18 cellular contexts compared by ENCODE assay signal in the genomic region with DNA sequence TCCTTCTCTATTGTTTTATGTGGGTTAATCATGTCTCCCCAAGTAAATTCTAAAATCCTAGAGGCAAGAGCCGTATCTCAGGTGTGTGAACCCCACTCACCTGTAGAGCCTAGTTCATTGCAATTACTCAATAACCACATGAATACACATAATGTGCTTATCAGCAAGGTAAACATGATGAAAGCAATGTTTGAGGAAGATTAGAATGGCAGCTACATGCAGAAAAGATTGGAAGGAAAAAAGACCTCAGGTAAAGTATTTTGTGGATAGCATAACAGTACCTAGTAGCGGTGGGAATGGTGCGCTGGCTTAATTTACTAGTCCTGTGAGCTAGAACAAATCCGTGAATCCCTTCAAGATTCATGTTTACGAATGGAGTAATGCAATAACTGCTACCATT. TPM values are rescaled to one million over a fixed set of nuclear protein-coding genes. Genes with fewer than 3 reads are reported as not detected.
DNase-seq lines count a peak whose midpoint lies in the region; ATAC-seq, FAIRE-seq and TF ChIP-seq lines count a peak whose summit lies in the region.
"Had no signal": no experiment of that assay in that cellular context is flagged by ENCODE, and none has a peak within 500 bp of the region (broad histone marks: within the 10 kb centered on the region; RNA-seq: fewer than 3 reads in every experiment).

No MANE protein-coding gene starts in this region.

- POLR2A ChIA-PET in HEK293 (lab: Yijun Ruan, JAX) = no interaction called here
- POLR2A ChIA-PET in K562 (lab: Yijun Ruan, JAX) = interaction anchor here (1.5 kb wide), 1 partner anchor 62 kb away, joined by 3 read pairs; a partner anchor contains a TSS

- no peak overlapping the region for H3K4me3 Mint-ChIP-seq in type B pancreatic cell
- H3K4me3 Mint-ChIP-seq in stimulated activated memory B cell treated with anti-CD40 and anti-IgM and Interleukin-4, amounts not matched to agents 10 μg/mL and 1 μg/mL and 100 μg/mL, for 72 hours = no peak overlapping the region

- CTCF ChIA-PET in HEK293 (lab: Yijun Ruan, JAX) (interaction anchor here (1.1 to 2.2 kb wide), 2 partner anchors 15 to 44 kb away, joined by 3 to 7 read pairs; no protein-coding TSS in a partner anchor), K562 (lab: Yijun Ruan, JAX; ENCODE audit: low intra/inter-chr PET ratio) (no interaction called here)

- peak overlapping the region; percentile 11 for H3K27ac Mint-ChIP-seq in type B pancreatic cell
- H3K27ac Mint-ChIP-seq in stimulated activated memory B cell treated with anti-CD40 and anti-IgM and Interleukin-4, amounts not matched to agents 10 μg/mL and 1 μg/mL and 100 μg/mL, for 72 hours = no peak overlapping the region
- H3K27ac Mint-ChIP-seq: CD4-positive, CD25-positive, alpha-beta regulatory T cell had no signal

- TF ChIP-seq POLR2A in K562 (conservative IDR thresholded peaks at IDR 0.05) = no peak

- H3K27ac ChIP-seq in HEK293 (ENCODE audit: extremely low read depth, low read depth, low read length) (no peak overlapping the region), K562 (ENCODE audit: extremely low read depth, low read depth, low read length) (no peak overlapping the region), liver (ENCODE audit: low read depth in 1 of 2, low read length in 2 of 2) (peak overlapping the region in 1 of 2 donors; percentile 60)
- H3K27ac ChIP-seq: GM23248, PC-9 had no signal

- no TSS peak for BruUV-seq in K562 (replicated peaks; lab: Mats Ljungman, UMichigan)

- H3K27me3 Mint-ChIP-seq in type B pancreatic cell = no peaks in the 10 kb centered on the region
- H3K27me3 Mint-ChIP-seq in stimulated activated memory B cell treated with anti-CD40 and anti-IgM and Interleukin-4, amounts not matched to agents 10 μg/mL and 1 μg/mL and 100 μg/mL, for 72 hours = no peaks in the 10 kb centered on the region

- H3K9me1 ChIP-seq in K562 (ENCODE audit: control insufficient read depth, insufficient read depth, low read length) = no peaks in the 10 kb centered on the region

- H4K20me1 ChIP-seq in K562 (replicated peaks; ENCODE audit: control insufficient read depth, insufficient read depth, low read length) = no peaks in the 10 kb centered on the region

- no peak for TF ChIP-seq CTCF in HEK293 (tag by site-specific recombination; IDR thresholded peaks at IDR 0.05)
- TF ChIP-seq CTCF in K562 (IDR thresholded peaks at IDR 0.05 in 2 of 3, conservative IDR thresholded peaks at IDR 0.05 in 1 of 3; ENCODE audit: insufficient read depth in 2 of 3, low read depth in 1 of 3, low read length in 3 of 3) = no peak
- no peak for TF ChIP-seq CTCF in liver (IDR thresholded peaks at IDR 0.05; ENCODE audit: low read depth, low read length, missing input control)
- TF ChIP-seq CTCF in type B pancreatic cell (conservative IDR thresholded peaks at IDR 0.05) = no peak

- H3K4me3 ChIP-seq in HEK293 (ENCODE audit: low read depth, low read length) (no peak overlapping the region), K562 (no peak overlapping the region), liver (ENCODE audit: low read depth in 1 of 3, low read length in 3 of 3) (no peak overlapping the region)
- H3K4me3 ChIP-seq: GM23248, PC-9 had no signal

- H3K4me1 ChIP-seq in HEK293 (ENCODE audit: control insufficient read depth, insufficient read depth, low read length) = peaks cover 3% of the 10 kb centered on the region; the same call in 1 of the 2 replicates
- H3K4me1 ChIP-seq in K562 (replicated peaks in 1 of 2; ENCODE audit: control insufficient read depth in 2 of 2, insufficient read depth in 2 of 2, low read length in 2 of 2) = peaks cover 3 to 4% of the 10 kb centered on the region in 2 experiments; a peak in 3 of 5 replicates
- peaks cover 4 to 24% (median 15%) of the 10 kb centered on the region in 4 donors for H3K4me1 ChIP-seq in liver (ENCODE audit: control insufficient read depth in 4 of 4, insufficient read depth in 4 of 4, low read length in 3 of 4)

- no peak overlapping the region for H2AFZ ChIP-seq in K562 (ENCODE audit: low read depth, low read length)
- H2AFZ ChIP-seq: GM23248, PC-9 had no signal

- H3K4me1 Mint-ChIP-seq in type B pancreatic cell (ENCODE audit: unreplicated experiment) = no peaks in the 10 kb centered on the region
- peaks cover 19% of the 10 kb centered on the region for H3K4me1 Mint-ChIP-seq in stimulated activated memory B cell treated with anti-CD40 and anti-IgM and Interleukin-4, amounts not matched to agents 10 μg/mL and 1 μg/mL and 100 μg/mL, for 72 hours

- no peak overlapping the region for H3K4me2 ChIP-seq in K562 (ENCODE audit: insufficient read depth, low read length)
- H3K4me2 ChIP-seq: PC-9 had no signal

- no peaks in the 10 kb centered on the region; a peak in 2 of 5 replicates for H3K27me3 ChIP-seq in K562 (ENCODE audit: control insufficient read depth in 2 of 2, insufficient read depth in 2 of 2, low read length in 2 of 2)
- no peaks in the 10 kb centered on the region for H3K27me3 ChIP-seq in liver (ENCODE audit: control insufficient read depth in 4 of 4, insufficient read depth in 4 of 4, low read length in 3 of 4)

- DNase-seq in K562 (ENCODE audit: extremely low read depth in 1 of 4, low spot score in 3 of 4) (no peak), type B pancreatic cell (ENCODE audit: extremely low spot score, unreplicated experiment) (no peak), COLO668 (lab: John Stamatoyannopoulos, UW; ENCODE audit: unreplicated experiment) (no peak)
- DNase-seq in activated effector memory CD4-positive, alpha-beta T cell treated with anti-CD3 and anti-CD28 coated beads, Interleukin-2, amount 50 U/mL, for 16 hours = no peak
- DNase-seq: CD4-positive, CD25-positive, alpha-beta regulatory T cell; COR-L47; DMS 273 treated with DMSO at 0.1 percent for 48 hours; GM23248; HCEC 1CT; NCI-H187; PC-9; RPMI8226; SHP77 had no signal

- peaks cover 6% of the 10 kb centered on the region for H3K36me3 Mint-ChIP-seq in type B pancreatic cell
- H3K36me3 Mint-ChIP-seq in stimulated activated memory B cell treated with anti-CD40 and anti-IgM and Interleukin-4, amounts not matched to agents 10 μg/mL and 1 μg/mL and 100 μg/mL, for 72 hours = peaks cover 8% of the 10 kb centered on the region
- H3K36me3 Mint-ChIP-seq: CD4-positive, CD25-positive, alpha-beta regulatory T cell had no signal

- H3K9ac ChIP-seq in K562 (ENCODE audit: insufficient read depth in 1 of 2, low read depth in 2 of 2, low read length in 2 of 2) = no peak overlapping the region
- no peak overlapping the region for H3K9ac ChIP-seq in liver (ENCODE audit: low read depth in 1 of 2, low read length in 2 of 2)
- H3K9ac ChIP-seq: GM23248 had no signal

- in situ Hi-C loops in K562 (cut with MboI) = no loop called here

- WGBS in K562 (ENCODE audit: insufficient coverage, low coverage, missing lambda C conversion rate) = 36% methylated on average over 5 of the region's 5 CpGs
- WGBS in liver = 30% methylated on average over 5 of the region's 5 CpGs

- H3K9me3 Mint-ChIP-seq in type B pancreatic cell = peaks cover 16% of the 10 kb centered on the region
- H3K9me3 Mint-ChIP-seq in stimulated activated memory B cell treated with anti-CD40 and anti-IgM and Interleukin-4, amounts not matched to agents 10 μg/mL and 1 μg/mL and 100 μg/mL, for 72 hours = peaks cover 3% of the 10 kb centered on the region

- H3K9me3 ChIP-seq in HEK293 (ENCODE audit: control insufficient read depth, insufficient read depth, low read depth, low read length) = no peaks in the 10 kb centered on the region
- no peaks in the 10 kb centered on the region for H3K9me3 ChIP-seq in K562 (replicated peaks; ENCODE audit: control insufficient read depth, insufficient read depth, low read depth, low read length)
- no peaks in the 10 kb centered on the region for H3K9me3 ChIP-seq in liver (ENCODE audit: control insufficient read depth in 4 of 4, low read length in 3 of 4)

- no peak for ATAC-seq in K562
- ATAC-seq in stimulated activated memory B cell treated with anti-CD40 and anti-IgM and Interleukin-4, amounts not matched to agents 10 μg/mL and 1 μg/mL and 100 μg/mL, for 72 hours = no peak

- intact Hi-C loops in K562 (cut with micrococcal nuclease) = no loop called here

- no peak for TF ChIP-seq EP300 in K562 (IDR thresholded peaks at IDR 0.05; ENCODE audit: low read length)

- H3K36me3 ChIP-seq in HEK293 (ENCODE audit: control insufficient read depth in 2 of 2, insufficient read depth in 1 of 2, low read length in 2 of 2) = no peaks in the 10 kb centered on the region
- no peaks in the 10 kb centered on the region for H3K36me3 ChIP-seq in K562 (ENCODE audit: control insufficient read depth, insufficient read depth, low read length)
- H3K36me3 ChIP-seq in liver (ENCODE audit: control insufficient read depth in 4 of 4, insufficient read depth in 3 of 4, low read depth in 1 of 4, low read length in 3 of 4) = no peaks in the 10 kb centered on the region

- TF ChIP-seq RAD21 in K562 (CRISPR knock-in tag; conservative IDR thresholded peaks at IDR 0.05 in 1 of 2, IDR thresholded peaks at IDR 0.05 in 1 of 2) (no peak), liver (IDR thresholded peaks at IDR 0.05) (peak; percentile 58 to 59)

- H3K79me2 ChIP-seq in K562 (ENCODE audit: control insufficient read depth, insufficient read depth, low read length) = no peaks in the 10 kb centered on the region

- FAIRE-seq in K562 (lab: Jason Lieb, UNC) = no peak
- FAIRE-seq: G401.6, GM12892 had no signal

TF ChIP-seq in K562, 482 proteins besides CTCF, POLR2A, EP300 and RAD21 (continues in another document):
- TF ChIP-seq SPI1 (IDR thresholded peaks at IDR 0.05; ENCODE audit: borderline replicate concordance, low read depth, low read length) = no peak

TF ChIP-seq in liver, 16 proteins besides CTCF, POLR2A, EP300 and RAD21 (continues in another document):
- TF ChIP-seq RXRA (IDR thresholded peaks at IDR 0.05) = peak; percentile 87 to 94

RNA-seq across cellular contexts. Expression of a gene that starts 5.3 kb away (rescaled TPM):
- 3.7 and 16.4 TPM in 2 replicates for total RNA-seq in K562 (2011; cell fraction: chromatin; rRNA removed; ENCODE audit: low replicate concordance)
- 1.7 and 3.3 TPM in 2 replicates for total RNA-seq in K562 (2011; cell fraction: nucleolus; rRNA removed)
- total RNA-seq in K562 (2011; cell fraction: nucleoplasm; rRNA removed) = 10.5 and 22.4 TPM in 2 replicates
- total RNA-seq in K562 (2014; rRNA removed) (7.2 and 8.1 TPM in 2 replicates), K562 (2014; rRNA removed; fragmentation: Illumina TruSeq; extraction: Trizol) (14.9 and 18.9 TPM in 2 replicates), K562 (2015; rRNA removed; fragmentation: Illumina TruSeq; extraction: Trizol) (12.2 and 12.7 TPM in 2 replicates), K562 (2021) (16.5 and 19.0 TPM in 2 replicates), liver (10 to 100 TPM; 12.0 to 16.2 TPM), type B pancreatic cell (ENCODE audit: low replicate concordance) (37.4 and 93.3 TPM in 2 replicates)
- polyA plus RNA-seq in K562 (2011; rRNA removed) (15.8 and 21.2 TPM in 2 replicates), K562 (2014; fragmentation: Illumina TruSeq; extraction: Trizol) (17.6 and 19.8 TPM in 2 replicates), K562 (2014; fragmentation: Nextera tagmentation; extraction: Ambion mirVana) (1 to 10 TPM; 7.4 to 8.4 TPM), K562 (2014; rRNA removed) (11.5 and 12.2 TPM in 2 replicates), liver (10 to 100 TPM in 1 of 2 donors, 1 to 10 TPM in 1; 6.2 to 33.0 TPM)
- 5.2 and 11.1 TPM in 2 replicates for polyA plus RNA-seq in K562 (2011; cell fraction: cytosol; rRNA removed)
- polyA plus RNA-seq in K562 (2011; cell fraction: nucleus; rRNA removed) = 2.9 and 5.5 TPM in 2 replicates
- 10.2 and 10.3 TPM in 2 replicates for polyA plus RNA-seq in K562 (2012)
- polyA minus RNA-seq in K562 (2011; rRNA and poly(A)+ RNA removed) = 16.2 and 19.1 TPM in 2 replicates
- polyA minus RNA-seq in K562 (2011; cell fraction: cytosol; rRNA and poly(A)+ RNA removed) = 8.9 and 11.5 TPM in 2 replicates
- 6.1 and 9.4 TPM in 2 replicates for polyA minus RNA-seq in K562 (2011; cell fraction: nucleus; rRNA and poly(A)+ RNA removed)
